ENCODE assay signal across 19 cellular contexts in genomic region chr2:34104601-34105000, GRCh38.
A peak's percentile ranks its signal among the peaks of the same experiment; 100 is the strongest.
DNase-seq lines count a peak whose midpoint lies in the region; ATAC-seq and TF ChIP-seq lines count a peak whose summit lies in the region.
"Had no signal": no experiment of that assay in that cellular context is flagged by ENCODE, and none has a peak within 500 bp of the region (broad histone marks: within the 10 kb centered on the region; RNA-seq: fewer than 3 reads in every experiment).

No MANE protein-coding gene starts in this region.

- H2AFZ ChIP-seq in fibroblast of lung (ENCODE audit: low read length) (no peak overlapping the region), osteoblast (ENCODE audit: low read length) (peak overlapping the region; percentile 28)

- TF ChIP-seq CTCF in fibroblast of lung (conservative IDR thresholded peaks at IDR 0.05 in 1 of 2, IDR thresholded peaks at IDR 0.05 in 1 of 2; ENCODE audit: low read depth in 1 of 2, low read length in 2 of 2) (no peak), osteoblast (IDR thresholded peaks at IDR 0.05; ENCODE audit: extremely low read depth, low read depth, low read length) (no peak)

- H3K27ac ChIP-seq in fibroblast of lung (ENCODE audit: insufficient read depth, low read length) (peak overlapping the region; percentile 23), osteoblast (ENCODE audit: low read depth, low read length) (peak overlapping the region; percentile 72)
- H3K27ac ChIP-seq: tibial artery had no signal

- peak overlapping the region in 1 of 4 experiments; percentile 12 for H3K4me3 ChIP-seq in fibroblast of lung (replicated peaks in 1 of 4; ENCODE audit: control extremely low read depth in 1 of 4, insufficient read depth in 1 of 4, low read depth in 3 of 4, low read length in 4 of 4)
- peak overlapping the region; percentile 41 for H3K4me3 ChIP-seq in osteoblast (ENCODE audit: insufficient read depth, low read length)
- H3K4me3 ChIP-seq: tibial artery had no signal

- H3K4me1 Mint-ChIP-seq in immature natural killer cell, result no peaks in the 10 kb centered on the region
- H3K4me1 Mint-ChIP-seq: activated CD4-positive, alpha-beta memory T cell treated with anti-CD3 and anti-CD28 coated beads, Interleukin-2, amount 10 ng/mL, durations not matched to agents 7 days and 5 days; activated naive CD8-positive, alpha-beta T cell treated with anti-CD3 and anti-CD28 coated beads, Interleukin-2, amount 50 U/mL, for 24 hours had no signal

- peaks cover 0 to 2% (median 0%) of the 10 kb centered on the region in 3 donors for H3K27me3 Mint-ChIP-seq in immature natural killer cell (ENCODE audit: low read depth in 3 of 3)
- H3K27me3 Mint-ChIP-seq: activated CD4-positive, alpha-beta memory T cell treated with anti-CD3 and anti-CD28 coated beads, Interleukin-2, amount 10 ng/mL, durations not matched to agents 7 days and 5 days had no signal

- H3K79me2 ChIP-seq in fibroblast of lung (ENCODE audit: control insufficient read depth, insufficient read depth, low read length), result no peaks in the 10 kb centered on the region
- H3K79me2 ChIP-seq in osteoblast (ENCODE audit: insufficient read depth, low read length), result no peaks in the 10 kb centered on the region

- H3K9me3 Mint-ChIP-seq in immature natural killer cell, result peaks cover 0 to 2% (median 0%) of the 10 kb centered on the region in 6 donors
- H3K9me3 Mint-ChIP-seq: activated CD4-positive, alpha-beta memory T cell treated with anti-CD3 and anti-CD28 coated beads, Interleukin-2, amount 10 ng/mL, durations not matched to agents 7 days and 5 days; activated naive CD8-positive, alpha-beta T cell treated with anti-CD3 and anti-CD28 coated beads, Interleukin-2, amount 50 U/mL, for 24 hours had no signal

- H3K27me3 ChIP-seq in fibroblast of lung (ENCODE audit: control insufficient read depth, insufficient read depth, low read length), result no peaks in the 10 kb centered on the region
- H3K27me3 ChIP-seq in osteoblast (ENCODE audit: insufficient read depth, low read length), result no peaks in the 10 kb centered on the region
- H3K27me3 ChIP-seq: tibial artery had no signal

- ATAC-seq in HG02938 (IDR thresholded peaks at IDR 0.05; ENCODE audit: unreplicated experiment) (no peak), GM19395 (IDR thresholded peaks at IDR 0.05; ENCODE audit: unreplicated experiment) (no peak)
- ATAC-seq: activated naive CD8-positive, alpha-beta T cell treated with anti-CD3 and anti-CD28 coated beads, Interleukin-2, amount 50 U/mL, for 24 hours; HCT116; right cardiac atrium had no signal

- H3K36me3 ChIP-seq in fibroblast of lung (ENCODE audit: control insufficient read depth, insufficient read depth, low read length) (no peaks in the 10 kb centered on the region), osteoblast (ENCODE audit: insufficient read depth, low read length) (no peaks in the 10 kb centered on the region)
- H3K36me3 ChIP-seq: tibial artery had no signal

- no peaks in the 10 kb centered on the region for H3K4me1 ChIP-seq in fibroblast of lung (ENCODE audit: control insufficient read depth, extremely low read depth, insufficient read depth, low read length)
- peaks cover 12% of the 10 kb centered on the region for H3K4me1 ChIP-seq in osteoblast (ENCODE audit: insufficient read depth, low read length)
- H3K4me1 ChIP-seq: tibial artery had no signal

- peak overlapping the region; percentile 48 for H3K4me2 ChIP-seq in fibroblast of lung (ENCODE audit: extremely low read depth, insufficient read depth, low read length)
- H3K4me2 ChIP-seq in osteoblast (ENCODE audit: insufficient read depth, low read length), result peak overlapping the region; percentile 66

- H3K36me3 Mint-ChIP-seq in immature natural killer cell, result no peaks in the 10 kb centered on the region

- DNase-seq in EL (peak; percentile 23), RPMI7951 (ENCODE audit: low read depth) (peak; percentile 56), fibroblast of lung (ENCODE audit: low read depth in 2 of 2) (peak; percentile 36 to 54), osteoblast (ENCODE audit: insufficient read length, low spot score, missing footprints) (no peak), immature natural killer cell (no peak), SW480 (ENCODE audit: low spot score) (no peak)
- DNase-seq: activated CD4-positive, alpha-beta memory T cell treated with anti-CD3 and anti-CD28 coated beads, Interleukin-2, amount 10 ng/mL, durations not matched to agents 7 days and 5 days; activated naive CD8-positive, alpha-beta T cell treated with anti-CD3 and anti-CD28 coated beads, Interleukin-2, amount 50 U/mL, for 24 hours; cerebellar nuclear complex; DMS79 treated with DMSO at 0.1 percent for 48 hours; erythroblast; KBM-7; NCI-H345; right cardiac atrium; stimulated activated CD8-positive, alpha-beta memory T cell treated with anti-CD3 and anti-CD28 coated beads, Interleukin-4, amount 100 ng/mL, for 48 hours; tibial artery had no signal

- H3K4me3 Mint-ChIP-seq in immature natural killer cell, result no peak overlapping the region
- H3K4me3 Mint-ChIP-seq: activated CD4-positive, alpha-beta memory T cell treated with anti-CD3 and anti-CD28 coated beads, Interleukin-2, amount 10 ng/mL, durations not matched to agents 7 days and 5 days; activated naive CD8-positive, alpha-beta T cell treated with anti-CD3 and anti-CD28 coated beads, Interleukin-2, amount 50 U/mL, for 24 hours had no signal

- H4K20me1 ChIP-seq in fibroblast of lung (ENCODE audit: control insufficient read depth, extremely low read depth, insufficient read depth, low read length), result no peaks in the 10 kb centered on the region
- H4K20me1 ChIP-seq in osteoblast (ENCODE audit: insufficient read depth, low read length), result no peaks in the 10 kb centered on the region

- H3K9me3 ChIP-seq in fibroblast of lung (ENCODE audit: control insufficient read depth, insufficient read depth, low read depth, low read length), result no peaks in the 10 kb centered on the region
- H3K9me3 ChIP-seq in osteoblast (ENCODE audit: low read depth, low read length), result no peaks in the 10 kb centered on the region
- H3K9me3 ChIP-seq: tibial artery had no signal

- no peak overlapping the region for H3K27ac Mint-ChIP-seq in immature natural killer cell
- H3K27ac Mint-ChIP-seq: activated CD4-positive, alpha-beta memory T cell treated with anti-CD3 and anti-CD28 coated beads, Interleukin-2, amount 10 ng/mL, durations not matched to agents 7 days and 5 days; activated naive CD8-positive, alpha-beta T cell treated with anti-CD3 and anti-CD28 coated beads, Interleukin-2, amount 50 U/mL, for 24 hours had no signal

- H3K9ac ChIP-seq in fibroblast of lung (ENCODE audit: insufficient read depth, low read length), result no peak overlapping the region

Comparison
In these comparisons a context has a peak if more than half of its experiments do, and no peak if none do; other contexts are left out.
1. DNase-seq: peak in EL (single experiment), RPMI7951 (single experiment) and fibroblast of lung (2 of 2); none in osteoblast (single experiment), immature natural killer cell (0 of 3) and SW480 (single experiment).